8 cellular contexts compared by ENCODE assay signal in the genomic region with DNA sequence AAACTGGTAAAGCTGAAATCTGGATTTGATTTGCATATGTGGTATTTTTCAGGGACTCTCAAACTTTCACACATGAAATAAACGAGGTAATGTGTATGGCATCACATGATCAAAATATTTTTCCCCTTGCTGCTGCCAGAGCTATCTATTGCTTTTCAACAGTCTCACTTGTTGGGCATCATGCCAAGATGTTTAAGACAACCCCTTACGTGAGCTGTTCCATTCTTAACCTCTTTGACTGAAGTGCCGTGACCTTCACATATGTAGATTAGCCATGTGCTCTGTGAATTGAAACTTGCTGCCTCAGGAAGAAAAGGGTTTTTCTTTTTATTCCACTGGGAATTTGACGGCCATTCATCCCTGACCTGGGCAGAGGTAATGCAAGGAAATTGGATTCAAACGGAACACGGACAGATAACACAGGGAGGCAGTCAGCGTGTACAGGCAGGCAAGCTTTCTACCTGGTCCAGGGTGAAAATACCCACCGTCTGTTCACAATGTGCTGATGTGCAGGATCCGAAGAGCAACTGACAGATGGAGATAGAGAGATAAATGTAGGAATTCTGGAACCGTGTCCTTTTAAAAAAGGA. TPM values are rescaled to one million over a fixed set of nuclear protein-coding genes. Genes with fewer than 3 reads are reported as not detected.
A peak's percentile ranks its signal among the peaks of the same experiment; 100 is the strongest.
DNase-seq lines count a peak whose midpoint lies in the region; ATAC-seq and TF ChIP-seq lines count a peak whose summit lies in the region.

No MANE protein-coding gene starts in this region.

- H3K4me3 Mint-ChIP-seq in naive thymus-derived CD4-positive, alpha-beta T cell = peak overlapping the region in 9 of 10 donors; percentile 42 to 76 (median 55)

- H3K79me2 ChIP-seq in mammary epithelial cell (ENCODE audit: insufficient read depth, low read length) = peaks cover 100% of the 10 kb centered on the region

- no peak overlapping the region for H3K27ac ChIP-seq in right atrium auricular region
- H3K27ac ChIP-seq in mammary epithelial cell (ENCODE audit: insufficient read depth, low read depth, low read length) = no peak overlapping the region
- H3K27ac ChIP-seq in naive thymus-derived CD4-positive, alpha-beta T cell (ENCODE audit: low read depth, low read length) = no peak overlapping the region
- no peak overlapping the region for H3K27ac ChIP-seq in uterus

- DNase-seq in Right ventricle myocardium inferior (ENCODE audit: missing footprints) = no peak
- DNase-seq in right atrium auricular region (ENCODE audit: low spot score) = no peak
- DNase-seq in NCI-H2171 (lab: John Stamatoyannopoulos, UW) = peak; percentile 93
- peak; percentile 67 for DNase-seq in mammary epithelial cell
- peak in 7 of 9 donors; percentile 48 to 84 (median 69) for DNase-seq in naive thymus-derived CD4-positive, alpha-beta T cell
- DNase-seq in uterus = no peak
- DNase-seq in A172 (ENCODE audit: low spot score) = no peak

- ATAC-seq in Right ventricle myocardium inferior (peak; percentile 60), HG02973 (IDR thresholded peaks at IDR 0.05; ENCODE audit: unreplicated experiment) (peak; percentile 64)
- peak; percentile 81 for ATAC-seq in naive thymus-derived CD4-positive, alpha-beta T cell

- POLR2A ChIA-PET in naive thymus-derived CD4-positive, alpha-beta T cell (lab: Charles Lee) = interaction anchor here (0.6 to 1.6 kb wide), 3 partner anchors 13 to 229 kb away, joined by 3 to 5 read pairs (median 3); partner anchors contain the start of gene ARID1B

- no peak for TF ChIP-seq CTCF in right atrium auricular region (IDR thresholded peaks at IDR 0.05)
- TF ChIP-seq CTCF in mammary epithelial cell (conservative IDR thresholded peaks at IDR 0.05 in 1 of 2, IDR thresholded peaks at IDR 0.05 in 1 of 2; ENCODE audit: extremely low read depth in 1 of 2, insufficient read depth in 1 of 2, low read depth in 1 of 2, low read length in 2 of 2) = no peak
- no peak for TF ChIP-seq CTCF in uterus (IDR thresholded peaks at IDR 0.05)

- intact Hi-C loops in Right ventricle myocardium inferior (cut with DNase I) (loop anchor here (2.0 kb wide), 1 partner anchor 19 kb away; no protein-coding TSS in a partner anchor), mammary epithelial cell (cut with micrococcal nuclease) (no loop called here), uterus (cut with DNase I; ENCODE audit: low total_unique reads) (no loop called here)
- intact Hi-C loops in naive thymus-derived CD4-positive, alpha-beta T cell (cut with micrococcal nuclease) = loop anchor here (1.0 to 5.0 kb wide), 3 partner anchors 11 to 36 kb away; partner anchors contain the start of gene ARID1B (in 1 of the 2)

- H3K27ac Mint-ChIP-seq in naive thymus-derived CD4-positive, alpha-beta T cell = peak overlapping the region in 8 of 9 donors; percentile 3 to 82 (median 62)

- H3K4me1 Mint-ChIP-seq in naive thymus-derived CD4-positive, alpha-beta T cell = peaks cover 51 to 99% (median 94%) of the 10 kb centered on the region in 7 donors

- in situ Hi-C loops in mammary epithelial cell (cut with MboI; ENCODE audit: low sequenced_read_pairs in 2 of 2) = loop anchor here in 1 of 2 donors (25.0 kb wide), 1 partner anchor 396 kb away; no protein-coding TSS in a partner anchor

- H3K4me3 ChIP-seq in right atrium auricular region = no peak overlapping the region
- H3K4me3 ChIP-seq in mammary epithelial cell (replicated peaks in 1 of 3; ENCODE audit: insufficient read depth in 1 of 3, low read depth in 2 of 3, low read length in 3 of 3) = peak overlapping the region; percentile 18 to 37 (median 24)
- no peak overlapping the region for H3K4me3 ChIP-seq in naive thymus-derived CD4-positive, alpha-beta T cell (ENCODE audit: low read length)
- H3K4me3 ChIP-seq in uterus = no peak overlapping the region

- H3K36me3 Mint-ChIP-seq in naive thymus-derived CD4-positive, alpha-beta T cell = peaks cover 0 to 6% (median 2%) of the 10 kb centered on the region in 5 donors

- no TSS peak for BruUV-seq in mammary epithelial cell (replicated peaks; lab: Mats Ljungman, UMichigan)

- dilution Hi-C loops in mammary epithelial cell (cut with HindIII; ENCODE audit: low sequenced_read_pairs) = no loop called here

- no peaks in the 10 kb centered on the region for H3K27me3 Mint-ChIP-seq in naive thymus-derived CD4-positive, alpha-beta T cell

- no peak for TF ChIP-seq POLR2A in uterus (IDR thresholded peaks at IDR 0.05)

- H3K4me2 ChIP-seq in mammary epithelial cell (ENCODE audit: insufficient read depth, low read depth, low read length) = peak overlapping the region; percentile 85

- no peaks in the 10 kb centered on the region for H4K20me1 ChIP-seq in mammary epithelial cell (ENCODE audit: insufficient read depth, low read length)

- peaks cover 0 to 89% of the 10 kb centered on the region in 2 donors for H3K4me1 ChIP-seq in right atrium auricular region
- H3K4me1 ChIP-seq in mammary epithelial cell (ENCODE audit: insufficient read depth, low read length) = peaks cover 16% of the 10 kb centered on the region
- H3K4me1 ChIP-seq in naive thymus-derived CD4-positive, alpha-beta T cell (ENCODE audit: control insufficient read depth in 2 of 2, insufficient read depth in 2 of 2, low read length in 2 of 2) = peaks cover 27 to 55% of the 10 kb centered on the region in 2 donors
- H3K4me1 ChIP-seq in uterus = peaks cover 14 to 24% of the 10 kb centered on the region in 2 donors

- CTCF ChIA-PET in mammary epithelial cell (lab: Charles Lee; ENCODE audit: low non-redundant PET) = no interaction called here
- CTCF ChIA-PET in naive thymus-derived CD4-positive, alpha-beta T cell (lab: Charles Lee) = no interaction called here

- peak overlapping the region; percentile 66 for H2AFZ ChIP-seq in mammary epithelial cell (ENCODE audit: low read depth, low read length)

- H3K27me3 ChIP-seq in right atrium auricular region = no peaks in the 10 kb centered on the region
- H3K27me3 ChIP-seq in mammary epithelial cell (ENCODE audit: insufficient read depth, low read length) = no peaks in the 10 kb centered on the region
- H3K27me3 ChIP-seq in naive thymus-derived CD4-positive, alpha-beta T cell (ENCODE audit: control insufficient read depth in 2 of 2, insufficient read depth in 2 of 2, low read length in 2 of 2) = no peaks in the 10 kb centered on the region
- H3K27me3 ChIP-seq in uterus = no peaks in the 10 kb centered on the region

- no peaks in the 10 kb centered on the region for H3K36me3 ChIP-seq in right atrium auricular region
- no peaks in the 10 kb centered on the region for H3K36me3 ChIP-seq in mammary epithelial cell (ENCODE audit: insufficient read depth, low read length)
- H3K36me3 ChIP-seq in naive thymus-derived CD4-positive, alpha-beta T cell (ENCODE audit: control insufficient read depth in 2 of 3, insufficient read depth in 3 of 3, low read length in 3 of 3) = no peaks in the 10 kb centered on the region
- no peaks in the 10 kb centered on the region for H3K36me3 ChIP-seq in uterus

- H3K9me3 ChIP-seq in right atrium auricular region = no peaks in the 10 kb centered on the region
- H3K9me3 ChIP-seq in mammary epithelial cell (replicated peaks; ENCODE audit: insufficient read depth, low read length) = no peaks in the 10 kb centered on the region
- no peaks in the 10 kb centered on the region for H3K9me3 ChIP-seq in naive thymus-derived CD4-positive, alpha-beta T cell (ENCODE audit: control insufficient read depth in 2 of 3, low read length in 3 of 3)
- H3K9me3 ChIP-seq in uterus = no peaks in the 10 kb centered on the region

- H3K9me3 Mint-ChIP-seq in naive thymus-derived CD4-positive, alpha-beta T cell = no peaks in the 10 kb centered on the region

- WGBS in mammary epithelial cell (ENCODE audit: low coverage, missing lambda C conversion rate) = 6% methylated on average over 10 of the region's 10 CpGs

- H3K9ac ChIP-seq in mammary epithelial cell (ENCODE audit: insufficient read depth, low read length) = peak overlapping the region; percentile 16

RNA-seq across cellular contexts. Expression of gene ARID1B, which starts 14.2 kb away (rescaled TPM):
- total RNA-seq in Right ventricle myocardium inferior (46.4 TPM), right atrium auricular region (10 to 100 TPM; 43.9 to 44.6 TPM), mammary epithelial cell (10 to 100 TPM; 42.5 to 53.7 TPM), uterus (100 to 1,000 TPM in 2 of 4 donors, 10 to 100 TPM in 2; 63.8 to 198 (median 125) TPM)
- polyA plus RNA-seq in mammary epithelial cell = 19.7 TPM
- 93.6 TPM for polyA minus RNA-seq in mammary epithelial cell
- 100 to 1,000 TPM in 4 of 5 experiments, 10 to 100 TPM in 1; 88.8 to 164 (median 141) TPM for total RNA-seq in naive thymus-derived CD4-positive, alpha-beta T cell
- polyA plus RNA-seq in naive thymus-derived CD4-positive, alpha-beta T cell = 10 to 100 TPM; 17.5 to 21.0 TPM
- total RNA-seq in A172 (2014; rRNA removed; shearing (Covaris generic)) = 13.8 and 14.4 TPM in 2 replicates

Comparison
In these comparisons a context has a peak if more than half of its experiments do, and no peak if none do; other contexts are left out.
1. DNase-seq: peak in NCI-H2171 (single experiment), mammary epithelial cell (single experiment) and naive thymus-derived CD4-positive, alpha-beta T cell (7 of 9); none in Right ventricle myocardium inferior (single experiment), right atrium auricular region (single experiment), uterus (0 of 2) and A172 (single experiment).
2. H3K4me3 ChIP-seq: peak in mammary epithelial cell (3 of 3); none in right atrium auricular region (0 of 2), naive thymus-derived CD4-positive, alpha-beta T cell (single experiment) and uterus (0 of 2).
3. intact Hi-C loops: an anchor here in Right ventricle myocardium inferior (2.0 kb wide) and naive thymus-derived CD4-positive, alpha-beta T cell (1.0 to 5.0 kb wide); none called in mammary epithelial cell and uterus.
4. Peak in every context shown above with its lines, with median percentiles within 50 percentile points of each other: ATAC-seq.